In genomic region chr19:19776206-19777008, GRCh38 we compare ENCODE assay signal across 8 cellular contexts. TPM values are rescaled to one million over a fixed set of nuclear protein-coding genes. Genes with fewer than 3 reads are reported as not detected.
DNase-seq lines count a peak whose midpoint lies in the region; ATAC-seq and TF ChIP-seq lines count a peak whose summit lies in the region.

No MANE protein-coding gene starts in this region.

- intact Hi-C loops in CD4-positive, alpha-beta memory T cell (cut with micrococcal nuclease): loop anchor here (1.0 to 5.0 kb wide), 7 partner anchors 43 to 181 kb away; partner anchors contain the start of genes ATP13A1, ZNF101, ZNF14 and ZNF253
- intact Hi-C loops in lower leg skin (cut with DNase I; ENCODE audit: low total_unique reads): no loop called here

- H3K36me3 Mint-ChIP-seq in CD4-positive, alpha-beta memory T cell: peaks cover 9 to 17% of the 10 kb centered on the region in 2 donors
- peaks cover 33% of the 10 kb centered on the region for H3K36me3 Mint-ChIP-seq in activated CD4-positive, alpha-beta memory T cell treated with anti-CD3 and anti-CD28 coated beads, Interleukin-2, amount 10 ng/mL, durations not matched to agents 7 days and 5 days (ENCODE audit: low read depth)

- WGBS in lower leg skin, 2 donors: 0 to 1% methylated on average over 21 to 29 of the region's 36 CpGs

- peak overlapping the region; percentile 70 for H3K27ac ChIP-seq in CD4-positive, alpha-beta memory T cell (ENCODE audit: low read depth, low read length)

- H3K9me3 ChIP-seq in CD4-positive, alpha-beta memory T cell (ENCODE audit: control insufficient read depth in 1 of 2, low read length in 2 of 2): no peaks in the 10 kb centered on the region

- H3K4me3 Mint-ChIP-seq in CD4-positive, alpha-beta memory T cell: peak overlapping the region; percentile 96 to 100 (median 98)
- peak overlapping the region; percentile 92 for H3K4me3 Mint-ChIP-seq in activated CD4-positive, alpha-beta memory T cell treated with anti-CD3 and anti-CD28 coated beads, Interleukin-2, amount 10 ng/mL, durations not matched to agents 7 days and 5 days

- POLR2A ChIA-PET in CD4-positive, alpha-beta memory T cell (lab: Charles Lee; ENCODE audit: partially characterized antibody): interaction anchor here (0.6 to 3.7 kb wide), 26 partner anchors 9 to 1621 kb away, joined by 3 to 70 read pairs (median 4); partner anchors contain the start of genes ATP13A1, GATAD2A, NDUFA13 and TSSK6
- POLR2A ChIA-PET in activated CD4-positive, alpha-beta memory T cell treated with anti-CD3 and anti-CD28 coated beads, Interleukin-2, amount 10 ng/mL, durations not matched to agents 7 days and 5 days (lab: Charles Lee): interaction anchor here (0.8 to 3.4 kb wide), 20 partner anchors 12 to 1552 kb away, joined by 3 to 37 read pairs (median 4); partner anchors contain the start of genes ATP13A1, ZNF101, ZNF14 and ZNF253

- peak; percentile 97 for ATAC-seq in GM19455 (IDR thresholded peaks at IDR 0.05; ENCODE audit: unreplicated experiment)

- H3K36me3 ChIP-seq in CD4-positive, alpha-beta memory T cell (ENCODE audit: insufficient read depth, low read length): no peaks in the 10 kb centered on the region

- peak overlapping the region; percentile 85 to 99 (median 98) for H3K27ac Mint-ChIP-seq in CD4-positive, alpha-beta memory T cell
- peak overlapping the region; percentile 77 for H3K27ac Mint-ChIP-seq in activated CD4-positive, alpha-beta memory T cell treated with anti-CD3 and anti-CD28 coated beads, Interleukin-2, amount 10 ng/mL, durations not matched to agents 7 days and 5 days

- peaks cover 28 to 51% (median 38%) of the 10 kb centered on the region in 4 donors for H3K4me1 Mint-ChIP-seq in CD4-positive, alpha-beta memory T cell
- H3K4me1 Mint-ChIP-seq in activated CD4-positive, alpha-beta memory T cell treated with anti-CD3 and anti-CD28 coated beads, Interleukin-2, amount 10 ng/mL, durations not matched to agents 7 days and 5 days: peaks cover 41% of the 10 kb centered on the region

- DNase-seq in CD4-positive, alpha-beta memory T cell: peak; percentile 90 to 97 (median 92)
- peak; percentile 97 for DNase-seq in HK-2 (ENCODE audit: unreplicated experiment)
- DNase-seq in NCI-H82 treated with DMSO at 0.1 percent for 48 hours (lab: John Stamatoyannopoulos, UW; ENCODE audit: unreplicated experiment): peak; percentile 99
- peak; percentile 94 for DNase-seq in activated CD4-positive, alpha-beta memory T cell treated with anti-CD3 and anti-CD28 coated beads, Interleukin-2, amount 10 ng/mL, durations not matched to agents 7 days and 5 days
- DNase-seq in ecto neural progenitor cell (ENCODE audit: low spot score): peak; percentile 99
- peak; percentile 98 to 99 for DNase-seq in lower leg skin (ENCODE audit: low spot score in 2 of 2)
- peak; percentile 84 to 91 for DNase-seq in stimulated activated CD4-positive, alpha-beta T cell treated with anti-CD3 and anti-CD28 coated beads, Interleukin-4, amount 100 ng/mL, for 4 hours

- no peaks in the 10 kb centered on the region for H3K27me3 ChIP-seq in CD4-positive, alpha-beta memory T cell (ENCODE audit: insufficient read depth, low read length)

- peaks cover 31% of the 10 kb centered on the region for H3K4me1 ChIP-seq in CD4-positive, alpha-beta memory T cell (ENCODE audit: insufficient read depth, low read length)

- no peaks in the 10 kb centered on the region for H3K27me3 Mint-ChIP-seq in CD4-positive, alpha-beta memory T cell
- H3K27me3 Mint-ChIP-seq in activated CD4-positive, alpha-beta memory T cell treated with anti-CD3 and anti-CD28 coated beads, Interleukin-2, amount 10 ng/mL, durations not matched to agents 7 days and 5 days: no peaks in the 10 kb centered on the region

- peaks cover 0 to 1% (median 0%) of the 10 kb centered on the region in 8 donors for H3K9me3 Mint-ChIP-seq in CD4-positive, alpha-beta memory T cell
- peaks cover 27% of the 10 kb centered on the region for H3K9me3 Mint-ChIP-seq in activated CD4-positive, alpha-beta memory T cell treated with anti-CD3 and anti-CD28 coated beads, Interleukin-2, amount 10 ng/mL, durations not matched to agents 7 days and 5 days

- CTCF ChIA-PET in CD4-positive, alpha-beta memory T cell (lab: Charles Lee; ENCODE audit: partially characterized antibody): interaction anchor here (1.0 to 1.5 kb wide), 7 partner anchors 9 to 223 kb away, joined by 3 to 5 read pairs (median 3); partner anchors contain the start of genes ZNF253 and ZNF506
- CTCF ChIA-PET in activated CD4-positive, alpha-beta memory T cell treated with anti-CD3 and anti-CD28 coated beads, Interleukin-2, amount 10 ng/mL, durations not matched to agents 7 days and 5 days (lab: Charles Lee): interaction anchor here (1.0 to 1.7 kb wide), 4 partner anchors 12 to 91 kb away, joined by 3 to 6 read pairs (median 4); partner anchors contain the start of genes ZNF14 and ZNF506

- TF ChIP-seq POLR2A in lower leg skin (IDR thresholded peaks at IDR 0.05): no peak

- peak overlapping the region; percentile 100 for H3K4me3 ChIP-seq in CD4-positive, alpha-beta memory T cell (ENCODE audit: low read length in 2 of 2)
- H3K4me3 ChIP-seq in lower leg skin (ENCODE audit: low read depth, poor library complexity, severe bottlenecking): peak overlapping the region; percentile 47

- no peak for TF ChIP-seq CTCF in lower leg skin (IDR thresholded peaks at IDR 0.05)

RNA-seq across cellular contexts. Expression of gene ZNF14, which starts 43.5 kb away (rescaled TPM):
- 10 to 100 TPM; 31.2 to 32.2 TPM for total RNA-seq in CD4-positive, alpha-beta memory T cell
- polyA plus RNA-seq in CD4-positive, alpha-beta memory T cell: 10 to 100 TPM; 13.9 to 22.7 TPM
- total RNA-seq in activated CD4-positive, alpha-beta memory T cell treated with anti-CD3 and anti-CD28 coated beads, Interleukin-2, amount 10 ng/mL, durations not matched to agents 7 days and 5 days: 1 to 10 TPM; 8.0 to 8.4 TPM
- 1 to 10 TPM; 6.9 to 9.4 (median 8.1) TPM for total RNA-seq in lower leg skin

RNA-seq across cellular contexts. Expression of gene ZNF506, which starts 45.1 kb away (rescaled TPM):
- total RNA-seq in CD4-positive, alpha-beta memory T cell: 10 to 100 TPM; 76.4 to 80.5 TPM
- polyA plus RNA-seq in CD4-positive, alpha-beta memory T cell: 10 to 100 TPM in 1 of 2 donors, 1 to 10 TPM in 1; 9.6 to 29.2 TPM
- 10 to 100 TPM; 24.6 to 25.5 TPM for total RNA-seq in activated CD4-positive, alpha-beta memory T cell treated with anti-CD3 and anti-CD28 coated beads, Interleukin-2, amount 10 ng/mL, durations not matched to agents 7 days and 5 days
- 10 to 100 TPM; 19.9 to 44.5 (median 28.0) TPM for total RNA-seq in lower leg skin

Comparison
In these comparisons a context has a peak if more than half of its experiments do, and no peak if none do; other contexts are left out.
1. Peak in every context shown above with its lines: DNase-seq, ATAC-seq, H3K4me3 ChIP-seq and H3K27ac ChIP-seq.